ENCODE assay signal across 1 cellular context in the genomic region with DNA sequence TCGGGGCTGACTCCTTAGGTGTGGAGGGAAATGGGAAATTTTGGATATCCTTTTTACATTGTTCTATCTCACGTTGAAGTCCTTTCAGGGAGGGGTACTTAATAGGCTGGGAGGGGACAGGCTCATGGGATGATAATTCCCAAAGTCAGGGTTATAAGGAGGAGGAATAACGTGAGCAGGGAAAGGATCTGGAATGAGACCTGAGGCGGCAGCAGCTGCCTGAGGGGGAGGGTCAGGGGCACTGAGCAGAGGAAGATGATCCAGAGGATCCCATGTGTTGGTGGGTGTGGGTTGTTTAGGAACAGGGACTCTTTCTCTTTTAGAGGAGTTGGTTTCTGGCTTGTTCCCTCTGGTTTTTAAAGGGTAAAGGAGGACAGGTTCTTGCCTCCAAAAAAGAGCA.
TF ChIP-seq lines count a peak whose summit lies in the region.

No MANE protein-coding gene starts in this region.

TF ChIP-seq in GM23338, 12 proteins besides CTCF, POLR2A, EP300 and RAD21:
- TF ChIP-seq, protein P1, sequence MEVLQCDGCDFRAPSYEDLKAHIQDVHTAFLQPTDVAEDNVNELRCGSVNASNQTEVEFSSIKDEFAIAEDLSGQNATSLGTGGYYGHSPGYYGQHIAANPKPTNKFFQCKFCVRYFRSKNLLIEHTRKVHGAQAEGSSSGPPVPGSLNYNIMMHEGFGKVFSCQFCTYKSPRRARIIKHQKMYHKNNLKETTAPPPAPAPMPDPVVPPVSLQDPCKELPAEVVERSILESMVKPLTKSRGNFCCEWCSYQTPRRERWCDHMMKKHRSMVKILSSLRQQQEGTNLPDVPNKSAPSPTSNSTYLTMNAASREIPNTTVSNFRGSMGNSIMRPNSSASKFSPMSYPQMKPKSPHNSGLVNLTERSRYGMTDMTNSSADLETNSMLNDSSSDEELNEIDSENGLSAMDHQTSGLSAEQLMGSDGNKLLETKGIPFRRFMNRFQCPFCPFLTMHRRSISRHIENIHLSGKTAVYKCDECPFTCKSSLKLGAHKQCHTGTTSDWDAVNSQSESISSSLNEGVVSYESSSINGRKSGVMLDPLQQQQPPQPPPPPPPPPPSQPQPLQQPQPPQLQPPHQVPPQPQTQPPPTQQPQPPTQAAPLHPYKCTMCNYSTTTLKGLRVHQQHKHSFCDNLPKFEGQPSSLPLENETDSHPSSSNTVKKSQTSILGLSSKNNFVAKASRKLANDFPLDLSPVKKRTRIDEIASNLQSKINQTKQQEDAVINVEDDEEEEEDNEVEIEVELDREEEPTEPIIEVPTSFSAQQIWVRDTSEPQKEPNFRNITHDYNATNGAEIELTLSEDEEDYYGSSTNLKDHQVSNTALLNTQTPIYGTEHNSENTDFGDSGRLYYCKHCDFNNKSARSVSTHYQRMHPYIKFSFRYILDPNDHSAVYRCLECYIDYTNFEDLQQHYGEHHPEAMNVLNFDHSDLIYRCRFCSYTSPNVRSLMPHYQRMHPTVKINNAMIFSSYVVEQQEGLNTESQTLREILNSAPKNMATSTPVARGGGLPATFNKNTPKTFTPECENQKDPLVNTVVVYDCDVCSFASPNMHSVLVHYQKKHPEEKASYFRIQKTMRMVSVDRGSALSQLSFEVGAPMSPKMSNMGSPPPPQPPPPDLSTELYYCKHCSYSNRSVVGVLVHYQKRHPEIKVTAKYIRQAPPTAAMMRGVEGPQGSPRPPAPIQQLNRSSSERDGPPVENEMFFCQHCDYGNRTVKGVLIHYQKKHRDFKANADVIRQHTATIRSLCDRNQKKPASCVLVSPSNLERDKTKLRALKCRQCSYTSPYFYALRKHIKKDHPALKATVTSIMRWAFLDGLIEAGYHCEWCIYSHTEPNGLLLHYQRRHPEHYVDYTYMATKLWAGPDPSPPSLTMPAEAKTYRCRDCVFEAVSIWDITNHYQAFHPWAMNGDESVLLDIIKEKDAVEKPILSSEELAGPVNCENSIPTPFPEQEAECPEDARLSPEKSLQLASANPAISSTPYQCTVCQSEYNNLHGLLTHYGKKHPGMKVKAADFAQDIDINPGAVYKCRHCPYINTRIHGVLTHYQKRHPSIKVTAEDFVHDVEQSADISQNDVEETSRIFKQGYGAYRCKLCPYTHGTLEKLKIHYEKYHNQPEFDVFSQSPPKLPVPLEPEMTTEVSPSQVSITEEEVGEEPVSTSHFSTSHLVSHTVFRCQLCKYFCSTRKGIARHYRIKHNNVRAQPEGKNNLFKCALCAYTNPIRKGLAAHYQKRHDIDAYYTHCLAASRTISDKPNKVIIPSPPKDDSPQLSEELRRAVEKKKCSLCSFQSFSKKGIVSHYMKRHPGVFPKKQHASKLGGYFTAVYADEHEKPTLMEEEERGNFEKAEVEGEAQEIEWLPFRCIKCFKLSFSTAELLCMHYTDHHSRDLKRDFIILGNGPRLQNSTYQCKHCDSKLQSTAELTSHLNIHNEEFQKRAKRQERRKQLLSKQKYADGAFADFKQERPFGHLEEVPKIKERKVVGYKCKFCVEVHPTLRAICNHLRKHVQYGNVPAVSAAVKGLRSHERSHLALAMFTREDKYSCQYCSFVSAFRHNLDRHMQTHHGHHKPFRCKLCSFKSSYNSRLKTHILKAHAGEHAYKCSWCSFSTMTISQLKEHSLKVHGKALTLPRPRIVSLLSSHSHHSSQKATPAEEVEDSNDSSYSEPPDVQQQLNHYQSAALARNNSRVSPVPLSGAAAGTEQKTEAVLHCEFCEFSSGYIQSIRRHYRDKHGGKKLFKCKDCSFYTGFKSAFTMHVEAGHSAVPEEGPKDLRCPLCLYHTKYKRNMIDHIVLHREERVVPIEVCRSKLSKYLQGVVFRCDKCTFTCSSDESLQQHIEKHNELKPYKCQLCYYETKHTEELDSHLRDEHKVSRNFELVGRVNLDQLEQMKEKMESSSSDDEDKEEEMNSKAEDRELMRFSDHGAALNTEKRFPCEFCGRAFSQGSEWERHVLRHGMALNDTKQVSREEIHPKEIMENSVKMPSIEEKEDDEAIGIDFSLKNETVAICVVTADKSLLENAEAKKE (CRISPR knock-in tag; IDR thresholded peaks at IDR 0.05): no peak
- TF ChIP-seq, protein P2, sequence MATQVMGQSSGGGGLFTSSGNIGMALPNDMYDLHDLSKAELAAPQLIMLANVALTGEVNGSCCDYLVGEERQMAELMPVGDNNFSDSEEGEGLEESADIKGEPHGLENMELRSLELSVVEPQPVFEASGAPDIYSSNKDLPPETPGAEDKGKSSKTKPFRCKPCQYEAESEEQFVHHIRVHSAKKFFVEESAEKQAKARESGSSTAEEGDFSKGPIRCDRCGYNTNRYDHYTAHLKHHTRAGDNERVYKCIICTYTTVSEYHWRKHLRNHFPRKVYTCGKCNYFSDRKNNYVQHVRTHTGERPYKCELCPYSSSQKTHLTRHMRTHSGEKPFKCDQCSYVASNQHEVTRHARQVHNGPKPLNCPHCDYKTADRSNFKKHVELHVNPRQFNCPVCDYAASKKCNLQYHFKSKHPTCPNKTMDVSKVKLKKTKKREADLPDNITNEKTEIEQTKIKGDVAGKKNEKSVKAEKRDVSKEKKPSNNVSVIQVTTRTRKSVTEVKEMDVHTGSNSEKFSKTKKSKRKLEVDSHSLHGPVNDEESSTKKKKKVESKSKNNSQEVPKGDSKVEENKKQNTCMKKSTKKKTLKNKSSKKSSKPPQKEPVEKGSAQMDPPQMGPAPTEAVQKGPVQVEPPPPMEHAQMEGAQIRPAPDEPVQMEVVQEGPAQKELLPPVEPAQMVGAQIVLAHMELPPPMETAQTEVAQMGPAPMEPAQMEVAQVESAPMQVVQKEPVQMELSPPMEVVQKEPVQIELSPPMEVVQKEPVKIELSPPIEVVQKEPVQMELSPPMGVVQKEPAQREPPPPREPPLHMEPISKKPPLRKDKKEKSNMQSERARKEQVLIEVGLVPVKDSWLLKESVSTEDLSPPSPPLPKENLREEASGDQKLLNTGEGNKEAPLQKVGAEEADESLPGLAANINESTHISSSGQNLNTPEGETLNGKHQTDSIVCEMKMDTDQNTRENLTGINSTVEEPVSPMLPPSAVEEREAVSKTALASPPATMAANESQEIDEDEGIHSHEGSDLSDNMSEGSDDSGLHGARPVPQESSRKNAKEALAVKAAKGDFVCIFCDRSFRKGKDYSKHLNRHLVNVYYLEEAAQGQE (IDR thresholded peaks at IDR 0.05; ENCODE audit: unreplicated experiment): no peak
- TF ChIP-seq, protein P3, sequence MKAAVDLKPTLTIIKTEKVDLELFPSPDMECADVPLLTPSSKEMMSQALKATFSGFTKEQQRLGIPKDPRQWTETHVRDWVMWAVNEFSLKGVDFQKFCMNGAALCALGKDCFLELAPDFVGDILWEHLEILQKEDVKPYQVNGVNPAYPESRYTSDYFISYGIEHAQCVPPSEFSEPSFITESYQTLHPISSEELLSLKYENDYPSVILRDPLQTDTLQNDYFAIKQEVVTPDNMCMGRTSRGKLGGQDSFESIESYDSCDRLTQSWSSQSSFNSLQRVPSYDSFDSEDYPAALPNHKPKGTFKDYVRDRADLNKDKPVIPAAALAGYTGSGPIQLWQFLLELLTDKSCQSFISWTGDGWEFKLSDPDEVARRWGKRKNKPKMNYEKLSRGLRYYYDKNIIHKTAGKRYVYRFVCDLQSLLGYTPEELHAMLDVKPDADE (IDR thresholded peaks at IDR 0.05): no peak
- no peak for TF ChIP-seq POLR2AphosphoS5 (IDR thresholded peaks at IDR 0.05; ENCODE audit: low read depth)
- no peak for TF ChIP-seq NANOG (IDR thresholded peaks at IDR 0.05; ENCODE audit: borderline replicate concordance)
- TF ChIP-seq EZH2 (IDR thresholded peaks at IDR 0.05; ENCODE audit: low read depth, unreplicated experiment): no peak
- TF ChIP-seq ZNF114 (CRISPR knock-in tag; IDR thresholded peaks at IDR 0.05): no peak
- TF ChIP-seq CREB1 (CRISPR knock-in tag; IDR thresholded peaks at IDR 0.05; ENCODE audit: low read depth): no peak
- no peak for TF ChIP-seq EZH2phosphoT487 (IDR thresholded peaks at IDR 0.05; ENCODE audit: unreplicated experiment)
- no peak for TF ChIP-seq JUNB (IDR thresholded peaks at IDR 0.05; ENCODE audit: unreplicated experiment)
- TF ChIP-seq ZNF331 (CRISPR knock-in tag; IDR thresholded peaks at IDR 0.05; ENCODE audit: low read depth): no peak
